In genomic region chr5:77843570-77844407, GRCh38 we compare ENCODE assay signal across 10 cellular contexts.
A peak's percentile ranks its signal among the peaks of the same experiment; 100 is the strongest.
DNase-seq lines count a peak whose midpoint lies in the region; ATAC-seq, FAIRE-seq and TF ChIP-seq lines count a peak whose summit lies in the region.
"Had no signal": no experiment of that assay in that cellular context is flagged by ENCODE, and none has a peak within 500 bp of the region (broad histone marks: within the 10 kb centered on the region; RNA-seq: fewer than 3 reads in every experiment).

No MANE protein-coding gene starts in this region.

- DNase-seq in CD4-positive, alpha-beta T cell = no peak
- no peak for DNase-seq in activated T-helper 2 cell treated with anti-CD3 and anti-CD28 coated beads, Interferon-gamma antibody, Interleukin-2, Interleukin-4, amounts not matched to agents 10 μg/mL and 5 μg/mL and 100 μg/mL, durations not matched to agents 14 hours and 24 hours and 36 hours (ENCODE audit: low spot score)
- DNase-seq in right atrium auricular region (ENCODE audit: low spot score) (no peak), posterior cingulate gyrus (peak in 6 of 10 donors; percentile 43 to 89 (median 75)), small intestine (no peak), SK-N-DZ (ENCODE audit: low spot score) (no peak), NCI-H2196 (lab: John Stamatoyannopoulos, UW; ENCODE audit: unreplicated experiment) (no peak)
- DNase-seq: occipital lobe had no signal

- no peak for FAIRE-seq in small intestine (lab: Jason Lieb, UNC)

- no peaks in the 10 kb centered on the region for H3K4me1 Mint-ChIP-seq in CD4-positive, alpha-beta T cell (ENCODE audit: low read depth)
- peaks cover 3% of the 10 kb centered on the region for H3K4me1 Mint-ChIP-seq in activated T-helper 2 cell treated with anti-CD3 and anti-CD28 coated beads, Interferon-gamma antibody, Interleukin-2, Interleukin-4, amounts not matched to agents 10 μg/mL and 5 μg/mL and 100 μg/mL, durations not matched to agents 14 hours and 24 hours and 36 hours (ENCODE audit: low read depth)

- H3K36me3 ChIP-seq in right atrium auricular region (no peaks in the 10 kb centered on the region), small intestine (ENCODE audit: control insufficient read depth in 2 of 2, insufficient read depth in 2 of 2, low read length in 2 of 2) (no peaks in the 10 kb centered on the region)

- whole genome bisulfite sequencing in small intestine, 3 donors = 13 to 29% (median 28%) methylated on average over 24 of the region's 24 CpGs

- H3K4me3 Mint-ChIP-seq in CD4-positive, alpha-beta T cell = peak overlapping the region; percentile 63
- H3K4me3 Mint-ChIP-seq in activated T-helper 2 cell treated with anti-CD3 and anti-CD28 coated beads, Interferon-gamma antibody, Interleukin-2, Interleukin-4, amounts not matched to agents 10 μg/mL and 5 μg/mL and 100 μg/mL, durations not matched to agents 14 hours and 24 hours and 36 hours (ENCODE audit: low read depth) = peak overlapping the region; percentile 2

- no peak overlapping the region for H3K27ac ChIP-seq in CD4-positive, alpha-beta T cell (ENCODE audit: low read depth, low read length)
- H3K27ac ChIP-seq in right atrium auricular region = no peak overlapping the region
- H3K27ac ChIP-seq in small intestine (ENCODE audit: low read depth in 1 of 2, low read length in 1 of 2) = no peak overlapping the region
- H3K27ac ChIP-seq: HL-60 had no signal

- H3K4me3 ChIP-seq in right atrium auricular region (peak overlapping the region; percentile 19 to 57), small intestine (ENCODE audit: low read depth in 1 of 2, low read length in 2 of 2) (no peak overlapping the region)

- H3K27me3 ChIP-seq in CD4-positive, alpha-beta T cell (ENCODE audit: control insufficient read depth, insufficient read depth, low read length) = peaks cover 31% of the 10 kb centered on the region
- H3K27me3 ChIP-seq in right atrium auricular region (no peaks in the 10 kb centered on the region), small intestine (ENCODE audit: control insufficient read depth in 2 of 2, insufficient read depth in 2 of 2, low read length in 2 of 2) (peaks cover 0 to 10% of the 10 kb centered on the region in 2 donors)

- H3K27ac Mint-ChIP-seq in CD4-positive, alpha-beta T cell = no peak overlapping the region
- no peak overlapping the region for H3K27ac Mint-ChIP-seq in activated T-helper 2 cell treated with anti-CD3 and anti-CD28 coated beads, Interferon-gamma antibody, Interleukin-2, Interleukin-4, amounts not matched to agents 10 μg/mL and 5 μg/mL and 100 μg/mL, durations not matched to agents 14 hours and 24 hours and 36 hours

- no peaks in the 10 kb centered on the region for H3K9me3 Mint-ChIP-seq in CD4-positive, alpha-beta T cell
- no peaks in the 10 kb centered on the region for H3K9me3 Mint-ChIP-seq in activated T-helper 2 cell treated with anti-CD3 and anti-CD28 coated beads, Interferon-gamma antibody, Interleukin-2, Interleukin-4, amounts not matched to agents 10 μg/mL and 5 μg/mL and 100 μg/mL, durations not matched to agents 14 hours and 24 hours and 36 hours

- intact Hi-C loops in CD4-positive, alpha-beta T cell (cut with DNase I, micrococcal nuclease) = no loop called here
- intact Hi-C loops in activated T-helper 2 cell treated with anti-CD3 and anti-CD28 coated beads, Interferon-gamma antibody, Interleukin-2, Interleukin-4, amounts not matched to agents 10 μg/mL and 5 μg/mL and 100 μg/mL, durations not matched to agents 14 hours and 24 hours and 36 hours (cut with micrococcal nuclease) = no loop called here
- intact Hi-C loops in posterior cingulate gyrus (cut with DNase I) = loop anchor here (2.0 to 5.0 kb wide), 2 partner anchors 67 to 201 kb away; partner anchors contain the start of gene TBCA

- peaks cover 76% of the 10 kb centered on the region for H3K27me3 Mint-ChIP-seq in CD4-positive, alpha-beta T cell
- H3K27me3 Mint-ChIP-seq in activated T-helper 2 cell treated with anti-CD3 and anti-CD28 coated beads, Interferon-gamma antibody, Interleukin-2, Interleukin-4, amounts not matched to agents 10 μg/mL and 5 μg/mL and 100 μg/mL, durations not matched to agents 14 hours and 24 hours and 36 hours (ENCODE audit: low read depth) = peaks cover 55% of the 10 kb centered on the region

- ATAC-seq in CD4-positive, alpha-beta T cell (ENCODE audit: poor library complexity) = no peak
- ATAC-seq in HG03039 (IDR thresholded peaks at IDR 0.05; ENCODE audit: unreplicated experiment) = no peak

- peaks cover 0 to 6% of the 10 kb centered on the region in 2 donors for H3K4me1 ChIP-seq in right atrium auricular region
- H3K4me1 ChIP-seq in small intestine (ENCODE audit: control insufficient read depth in 2 of 2, insufficient read depth in 1 of 2, low read depth in 1 of 2, low read length in 1 of 2) = peaks cover 0 to 5% of the 10 kb centered on the region in 2 donors

- no peaks in the 10 kb centered on the region for H3K9me3 ChIP-seq in CD4-positive, alpha-beta T cell (ENCODE audit: control insufficient read depth, low read length)
- no peaks in the 10 kb centered on the region for H3K9me3 ChIP-seq in right atrium auricular region
- H3K9me3 ChIP-seq in small intestine (ENCODE audit: control insufficient read depth, low read depth) = no peaks in the 10 kb centered on the region

- POLR2A ChIA-PET in CD4-positive, alpha-beta T cell (lab: Charles Lee) = interaction anchor here (0.5 kb wide), 1 partner anchor 183 kb away, joined by 4 read pairs; no protein-coding TSS in a partner anchor

- no peaks in the 10 kb centered on the region for H3K36me3 Mint-ChIP-seq in CD4-positive, alpha-beta T cell (ENCODE audit: low read depth)
- no peaks in the 10 kb centered on the region for H3K36me3 Mint-ChIP-seq in activated T-helper 2 cell treated with anti-CD3 and anti-CD28 coated beads, Interferon-gamma antibody, Interleukin-2, Interleukin-4, amounts not matched to agents 10 μg/mL and 5 μg/mL and 100 μg/mL, durations not matched to agents 14 hours and 24 hours and 36 hours (ENCODE audit: low read depth)

- TF ChIP-seq CTCF in CD4-positive, alpha-beta T cell (IDR thresholded peaks at IDR 0.05) = no peak
- no peak for TF ChIP-seq CTCF in right atrium auricular region (IDR thresholded peaks at IDR 0.05)

- CTCF ChIA-PET in CD4-positive, alpha-beta T cell (lab: Charles Lee) = no interaction called here

Comparison
In these comparisons a context has a peak if more than half of its experiments do, and no peak if none do; other contexts are left out.
1. DNase-seq: peak in posterior cingulate gyrus (6 of 10); none in CD4-positive, alpha-beta T cell (0 of 10), activated T-helper 2 cell treated with anti-CD3 and anti-CD28 coated beads, Interferon-gamma antibody, Interleukin-2, Interleukin-4, amounts not matched to agents 10 μg/mL and 5 μg/mL and 100 μg/mL, durations not matched to agents 14 hours and 24 hours and 36 hours (single experiment), right atrium auricular region (single experiment), small intestine (single experiment), SK-N-DZ (single experiment) and NCI-H2196 (single experiment).
2. H3K4me3 ChIP-seq: peak in right atrium auricular region (2 of 2); none in small intestine (0 of 2).